In genomic region chr14:22597265-22597664, GRCh38 we compare ENCODE assay signal across 1 cellular context.
TF ChIP-seq lines count a peak whose summit lies in the region.

No MANE protein-coding gene starts in this region.

TF ChIP-seq in A549, 52 proteins besides CTCF, POLR2A, EP300 and RAD21 (continued from another document):
- TF ChIP-seq BCL3 (IDR thresholded peaks at IDR 0.05) (no peak), HDAC2 (IDR thresholded peaks at IDR 0.05) (no peak), RCOR1 (IDR thresholded peaks at IDR 0.05; ENCODE audit: low read depth, low read length) (no peak), CHD4 (IDR thresholded peaks at IDR 0.05; ENCODE audit: borderline replicate concordance) (no peak), MAFK (IDR thresholded peaks at IDR 0.05; ENCODE audit: partially characterized antibody) (no peak)
